Comparison of ENCODE assay signal across 21 cellular contexts in genomic region chr2:1795261-1795828, GRCh38. TPM values are rescaled to one million over a fixed set of nuclear protein-coding genes. Genes with fewer than 3 reads are reported as not detected.
DNase-seq lines count a peak whose midpoint lies in the region; ATAC-seq, FAIRE-seq and TF ChIP-seq lines count a peak whose summit lies in the region.
"Had no signal": no experiment of that assay in that cellular context is flagged by ENCODE, and none has a peak within 500 bp of the region (broad histone marks: within the 10 kb centered on the region; RNA-seq: fewer than 3 reads in every experiment).

No MANE protein-coding gene starts in this region.

- H3K27ac ChIP-seq in GM23338 (ENCODE audit: low read depth) (no peak overlapping the region), SJSA1 (peak overlapping the region; percentile 94), kidney (ENCODE audit: low read depth in 2 of 2, low read length in 2 of 2) (no peak overlapping the region)
- H3K27ac ChIP-seq: C4-2B, HL-60, KMS-11, Peyer's patch, SK-N-MC had no signal

- FAIRE-seq in kidney (lab: Jason Lieb, UNC): no peak
- FAIRE-seq: D721Med had no signal

- no peaks in the 10 kb centered on the region for H4K20me1 ChIP-seq in GM23338 (replicated peaks; ENCODE audit: insufficient read depth)

- H3K4me1 ChIP-seq in GM23338 (ENCODE audit: insufficient read depth): no peaks in the 10 kb centered on the region
- peaks cover 58% of the 10 kb centered on the region for H3K4me1 ChIP-seq in SJSA1 (replicated peaks)
- no peaks in the 10 kb centered on the region for H3K4me1 ChIP-seq in kidney (ENCODE audit: control insufficient read depth in 1 of 2, insufficient read depth in 1 of 2, low read depth in 1 of 2, low read length in 2 of 2)
- H3K4me1 ChIP-seq: Peyer's patch had no signal

- H3K9me3 ChIP-seq in SJSA1 (replicated peaks): no peaks in the 10 kb centered on the region
- no peaks in the 10 kb centered on the region for H3K9me3 ChIP-seq in kidney (ENCODE audit: control insufficient read depth in 1 of 2, low read length in 2 of 2)
- H3K9me3 ChIP-seq: Peyer's patch had no signal

- no peak overlapping the region for H3K4me3 ChIP-seq in GM23338
- no peak overlapping the region for H3K4me3 ChIP-seq in SJSA1
- H3K4me3 ChIP-seq in kidney (ENCODE audit: low read length in 2 of 2): no peak overlapping the region
- H3K4me3 ChIP-seq: MG63, Peyer's patch, SK-N-MC had no signal

- intact Hi-C loops in kidney (cut with DNase I) (no loop called here), posterior vena cava (cut with DNase I) (no loop called here)

- H3K9me3 Mint-ChIP-seq in GM23338: no peaks in the 10 kb centered on the region; the same call in 2 of the 3 replicates

- DNase-seq in GM23338 (ENCODE audit: low spot score) (no peak), SJSA1 (ENCODE audit: low read depth in 1 of 2, low spot score in 2 of 2) (no peak), kidney (peak; percentile 66), posterior vena cava (ENCODE audit: low spot score) (peak; percentile 72), DMS114 treated with DMSO at 0.1 percent for 48 hours (lab: John Stamatoyannopoulos, UW; ENCODE audit: unreplicated experiment) (no peak), left lobe of liver (ENCODE audit: low spot score) (no peak)
- DNase-seq: DMS79, GOT3, MG63, NCI-H1092, NCI-H146, NCI-H2029 treated with DMSO at 0.1 percent for 48 hours, NCI-H446 treated with DMSO at 0.1 percent for 48 hours, Peyer's patch had no signal

- peak; percentile 43; the same call in 2 of the 3 replicates for ATAC-seq in GM23338
- no peak for ATAC-seq in activated CD4-positive, CD25-positive, alpha-beta regulatory T cell treated with anti-CD3 and anti-CD28 coated beads, Interleukin-2, amount 50 U/mL, for 24 hours
- ATAC-seq in left lobe of liver: no peak
- ATAC-seq: Right ventricle myocardium inferior had no signal

- H3K4me1 Mint-ChIP-seq in GM23338: no peaks in the 10 kb centered on the region

- TF ChIP-seq CTCF in GM23338 (conservative IDR thresholded peaks at IDR 0.05; ENCODE audit: low read depth in 2 of 2) (no peak), kidney (IDR thresholded peaks at IDR 0.05; ENCODE audit: borderline replicate concordance, extremely low read depth, insufficient read depth) (no peak)

- H3K9me2 ChIP-seq in GM23338 (ENCODE audit: insufficient read depth): no peaks in the 10 kb centered on the region

- H3K27me3 Mint-ChIP-seq in GM23338 (ENCODE audit: insufficient read depth, low read depth, poor library complexity): peaks cover 6% of the 10 kb centered on the region

- H3F3A ChIP-seq in GM23338 (replicated peaks; ENCODE audit: low read depth): no peaks in the 10 kb centered on the region

- no peaks in the 10 kb centered on the region for H3K27me3 ChIP-seq in GM23338 (ENCODE audit: insufficient read depth)
- no peaks in the 10 kb centered on the region for H3K27me3 ChIP-seq in SJSA1 (replicated peaks)
- H3K27me3 ChIP-seq: MG63, Peyer's patch had no signal

- H3K27ac Mint-ChIP-seq in GM23338: no peak overlapping the region

- H3K36me3 ChIP-seq in GM23338 (ENCODE audit: insufficient read depth): no peaks in the 10 kb centered on the region
- H3K36me3 ChIP-seq in SJSA1: no peaks in the 10 kb centered on the region
- H3K36me3 ChIP-seq in kidney (ENCODE audit: control insufficient read depth in 1 of 2, insufficient read depth in 2 of 2, low read length in 2 of 2): no peaks in the 10 kb centered on the region
- H3K36me3 ChIP-seq: MG63, Peyer's patch had no signal

- H3K4me2 ChIP-seq in GM23338: no peak overlapping the region
- H3K4me2 ChIP-seq: KMS-11 had no signal

- H3K79me2 ChIP-seq in GM23338 (replicated peaks; ENCODE audit: insufficient read depth): no peaks in the 10 kb centered on the region

- no peak overlapping the region for H3K4me3 Mint-ChIP-seq in GM23338

- no peak overlapping the region for H2AFZ ChIP-seq in GM23338

- no peak overlapping the region for H3K9ac ChIP-seq in kidney (ENCODE audit: low read length in 2 of 2)
- H3K9ac ChIP-seq: KMS-11 had no signal

- no peaks in the 10 kb centered on the region for H3K36me3 Mint-ChIP-seq in GM23338 (ENCODE audit: low read depth)

TF ChIP-seq in GM23338, 12 proteins besides CTCF, POLR2A, EP300 and RAD21 (continues in another document):
- TF ChIP-seq JUNB (IDR thresholded peaks at IDR 0.05; ENCODE audit: unreplicated experiment): no peak
- TF ChIP-seq CREB1 (CRISPR knock-in tag; IDR thresholded peaks at IDR 0.05; ENCODE audit: low read depth): no peak
- TF ChIP-seq NANOG (IDR thresholded peaks at IDR 0.05; ENCODE audit: borderline replicate concordance): no peak
- TF ChIP-seq, protein P1, sequence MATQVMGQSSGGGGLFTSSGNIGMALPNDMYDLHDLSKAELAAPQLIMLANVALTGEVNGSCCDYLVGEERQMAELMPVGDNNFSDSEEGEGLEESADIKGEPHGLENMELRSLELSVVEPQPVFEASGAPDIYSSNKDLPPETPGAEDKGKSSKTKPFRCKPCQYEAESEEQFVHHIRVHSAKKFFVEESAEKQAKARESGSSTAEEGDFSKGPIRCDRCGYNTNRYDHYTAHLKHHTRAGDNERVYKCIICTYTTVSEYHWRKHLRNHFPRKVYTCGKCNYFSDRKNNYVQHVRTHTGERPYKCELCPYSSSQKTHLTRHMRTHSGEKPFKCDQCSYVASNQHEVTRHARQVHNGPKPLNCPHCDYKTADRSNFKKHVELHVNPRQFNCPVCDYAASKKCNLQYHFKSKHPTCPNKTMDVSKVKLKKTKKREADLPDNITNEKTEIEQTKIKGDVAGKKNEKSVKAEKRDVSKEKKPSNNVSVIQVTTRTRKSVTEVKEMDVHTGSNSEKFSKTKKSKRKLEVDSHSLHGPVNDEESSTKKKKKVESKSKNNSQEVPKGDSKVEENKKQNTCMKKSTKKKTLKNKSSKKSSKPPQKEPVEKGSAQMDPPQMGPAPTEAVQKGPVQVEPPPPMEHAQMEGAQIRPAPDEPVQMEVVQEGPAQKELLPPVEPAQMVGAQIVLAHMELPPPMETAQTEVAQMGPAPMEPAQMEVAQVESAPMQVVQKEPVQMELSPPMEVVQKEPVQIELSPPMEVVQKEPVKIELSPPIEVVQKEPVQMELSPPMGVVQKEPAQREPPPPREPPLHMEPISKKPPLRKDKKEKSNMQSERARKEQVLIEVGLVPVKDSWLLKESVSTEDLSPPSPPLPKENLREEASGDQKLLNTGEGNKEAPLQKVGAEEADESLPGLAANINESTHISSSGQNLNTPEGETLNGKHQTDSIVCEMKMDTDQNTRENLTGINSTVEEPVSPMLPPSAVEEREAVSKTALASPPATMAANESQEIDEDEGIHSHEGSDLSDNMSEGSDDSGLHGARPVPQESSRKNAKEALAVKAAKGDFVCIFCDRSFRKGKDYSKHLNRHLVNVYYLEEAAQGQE (IDR thresholded peaks at IDR 0.05; ENCODE audit: unreplicated experiment): no peak
- no peak for TF ChIP-seq ZNF331 (CRISPR knock-in tag; IDR thresholded peaks at IDR 0.05; ENCODE audit: low read depth)
- TF ChIP-seq POLR2AphosphoS5 (IDR thresholded peaks at IDR 0.05; ENCODE audit: low read depth): no peak
- TF ChIP-seq EZH2phosphoT487 (IDR thresholded peaks at IDR 0.05; ENCODE audit: unreplicated experiment): no peak
- no peak for TF ChIP-seq STAT1 (IDR thresholded peaks at IDR 0.05; ENCODE audit: unreplicated experiment)

RNA-seq across cellular contexts. Expression of gene PXDN, which starts 51.0 kb away (rescaled TPM):
- 216 and 225 TPM in 2 replicates for total RNA-seq in GM23338 (2014; rRNA removed; shearing (Covaris generic))
- polyA plus RNA-seq in GM23338 (2016; fragmentation: Nextera tagmentation; extraction: Ambion mirVana) (38.5 and 42.2 TPM in 2 replicates), kidney (ENCODE audit: insufficient read depth, low read depth, low replicate concordance) (4.7 TPM)
- 199 and 310 TPM in 2 replicates for total RNA-seq in SJSA1 (2014; rRNA removed; shearing (Covaris generic))
- total RNA-seq in kidney (42.3 TPM), posterior vena cava (10 to 100 TPM; 75.3 to 85.8 TPM), left lobe of liver (9.4 TPM)

Comparison
In these comparisons a context has a peak if more than half of its experiments do, and no peak if none do; other contexts are left out.
1. DNase-seq: peak in kidney (single experiment) and posterior vena cava (single experiment); none in GM23338 (single experiment), SJSA1 (0 of 2), DMS114 treated with DMSO at 0.1 percent for 48 hours (single experiment) and left lobe of liver (single experiment).